17 cellular contexts compared by ENCODE assay signal in genomic region chrX:12958059-12958458, GRCh38. TPM values are rescaled to one million over a fixed set of nuclear protein-coding genes. Genes with fewer than 3 reads are reported as not detected.
DNase-seq lines count a peak whose midpoint lies in the region; ATAC-seq, FAIRE-seq and TF ChIP-seq lines count a peak whose summit lies in the region.
"Had no signal": no experiment of that assay in that cellular context is flagged by ENCODE, and none has a peak within 500 bp of the region (broad histone marks: within the 10 kb centered on the region; RNA-seq: fewer than 3 reads in every experiment).

No MANE protein-coding gene starts in this region.

- H3K9me3 ChIP-seq in astrocyte (ENCODE audit: insufficient read depth, low read depth, low read length) = no peaks in the 10 kb centered on the region
- H3K9me3 ChIP-seq in smooth muscle cell (replicated peaks; ENCODE audit: low read depth) = no peaks in the 10 kb centered on the region

- H3K9me3 Mint-ChIP-seq in activated T-cell treated with anti-CD3 and anti-CD28 coated beads, Interleukin-2, amount 50 U/mL, for 24 hours = peaks cover 2% of the 10 kb centered on the region
- no peaks in the 10 kb centered on the region for H3K9me3 Mint-ChIP-seq in astrocyte (ENCODE audit: unreplicated experiment)
- H3K9me3 Mint-ChIP-seq in stimulated activated memory B cell treated with anti-CD40 and anti-IgM and Interleukin-4, amounts not matched to agents 10 μg/mL and 1 μg/mL and 100 μg/mL, for 72 hours = no peaks in the 10 kb centered on the region
- H3K9me3 Mint-ChIP-seq: type B pancreatic cell had no signal

- H3K27ac ChIP-seq in astrocyte (ENCODE audit: low read depth, low read length) = no peak overlapping the region
- no peak overlapping the region for H3K27ac ChIP-seq in smooth muscle cell (ENCODE audit: low read depth)

- peaks cover 12% of the 10 kb centered on the region for H3F3A ChIP-seq in smooth muscle cell (ENCODE audit: low read depth)

- WGBS in smooth muscle cell (ENCODE audit: low lambda C conversion rate) = 92% methylated on average over 5 of the region's 5 CpGs

- H2AFZ ChIP-seq in astrocyte (ENCODE audit: low read depth, low read length) = no peak overlapping the region
- no peak overlapping the region for H2AFZ ChIP-seq in smooth muscle cell (ENCODE audit: low read depth)

- H4K20me1 ChIP-seq in astrocyte (ENCODE audit: insufficient read depth, low read length) (no peaks in the 10 kb centered on the region), smooth muscle cell (ENCODE audit: low read depth) (no peaks in the 10 kb centered on the region)

- H3K4me2 ChIP-seq in astrocyte (ENCODE audit: low read length) (no peak overlapping the region), smooth muscle cell (no peak overlapping the region)

- H3K4me3 ChIP-seq in astrocyte (ENCODE audit: insufficient read depth, low read depth, low read length) = no peak overlapping the region
- H3K4me3 ChIP-seq in smooth muscle cell = no peak overlapping the region

- FAIRE-seq in astrocyte (lab: Jason Lieb, UNC) = peak; percentile 50
- FAIRE-seq: RCC 7860 had no signal

- peaks cover 79% of the 10 kb centered on the region for H3K4me1 Mint-ChIP-seq in activated T-cell treated with anti-CD3 and anti-CD28 coated beads, Interleukin-2, amount 50 U/mL, for 24 hours (ENCODE audit: low read depth)
- peaks cover 12% of the 10 kb centered on the region for H3K4me1 Mint-ChIP-seq in astrocyte (ENCODE audit: low read depth, unreplicated experiment)
- peaks cover 69% of the 10 kb centered on the region for H3K4me1 Mint-ChIP-seq in stimulated activated memory B cell treated with anti-CD40 and anti-IgM and Interleukin-4, amounts not matched to agents 10 μg/mL and 1 μg/mL and 100 μg/mL, for 72 hours

- H3K9ac ChIP-seq in astrocyte (ENCODE audit: low read length) (no peak overlapping the region), smooth muscle cell (ENCODE audit: low read depth) (no peak overlapping the region)

- peak overlapping the region; percentile 57 for H3K4me3 Mint-ChIP-seq in activated T-cell treated with anti-CD3 and anti-CD28 coated beads, Interleukin-2, amount 50 U/mL, for 24 hours
- no peak overlapping the region for H3K4me3 Mint-ChIP-seq in astrocyte (ENCODE audit: unreplicated experiment)
- H3K4me3 Mint-ChIP-seq in stimulated activated memory B cell treated with anti-CD40 and anti-IgM and Interleukin-4, amounts not matched to agents 10 μg/mL and 1 μg/mL and 100 μg/mL, for 72 hours = peak overlapping the region; percentile 69
- H3K4me3 Mint-ChIP-seq: type B pancreatic cell had no signal

- peak overlapping the region; percentile 95 for H3K27ac Mint-ChIP-seq in activated T-cell treated with anti-CD3 and anti-CD28 coated beads, Interleukin-2, amount 50 U/mL, for 24 hours
- no peak overlapping the region for H3K27ac Mint-ChIP-seq in astrocyte (ENCODE audit: unreplicated experiment)
- H3K27ac Mint-ChIP-seq in stimulated activated memory B cell treated with anti-CD40 and anti-IgM and Interleukin-4, amounts not matched to agents 10 μg/mL and 1 μg/mL and 100 μg/mL, for 72 hours = peak overlapping the region; percentile 97
- H3K27ac Mint-ChIP-seq: type B pancreatic cell had no signal

- ATAC-seq in stimulated activated memory B cell treated with anti-CD40 and anti-IgM and Interleukin-4, amounts not matched to agents 10 μg/mL and 1 μg/mL and 100 μg/mL, for 72 hours = no peak

- peaks cover 19% of the 10 kb centered on the region for H3K27me3 Mint-ChIP-seq in activated T-cell treated with anti-CD3 and anti-CD28 coated beads, Interleukin-2, amount 50 U/mL, for 24 hours
- H3K27me3 Mint-ChIP-seq in astrocyte (ENCODE audit: low read depth, unreplicated experiment) = no peaks in the 10 kb centered on the region
- H3K27me3 Mint-ChIP-seq in stimulated activated memory B cell treated with anti-CD40 and anti-IgM and Interleukin-4, amounts not matched to agents 10 μg/mL and 1 μg/mL and 100 μg/mL, for 72 hours = no peaks in the 10 kb centered on the region
- H3K27me3 Mint-ChIP-seq: type B pancreatic cell had no signal

- H3K36me3 Mint-ChIP-seq in activated T-cell treated with anti-CD3 and anti-CD28 coated beads, Interleukin-2, amount 50 U/mL, for 24 hours (ENCODE audit: low read depth) = no peaks in the 10 kb centered on the region
- H3K36me3 Mint-ChIP-seq in astrocyte (ENCODE audit: low read depth, unreplicated experiment) = no peaks in the 10 kb centered on the region
- H3K36me3 Mint-ChIP-seq in stimulated activated memory B cell treated with anti-CD40 and anti-IgM and Interleukin-4, amounts not matched to agents 10 μg/mL and 1 μg/mL and 100 μg/mL, for 72 hours = no peaks in the 10 kb centered on the region
- H3K36me3 Mint-ChIP-seq: type B pancreatic cell had no signal

- H3K79me2 ChIP-seq in astrocyte (ENCODE audit: insufficient read depth, low read length) = no peaks in the 10 kb centered on the region
- H3K79me2 ChIP-seq in smooth muscle cell (ENCODE audit: low read depth) = no peaks in the 10 kb centered on the region

- TF ChIP-seq CTCF in astrocyte (IDR thresholded peaks at IDR 0.05; ENCODE audit: insufficient read depth, low read depth, low read length) (no peak), smooth muscle cell (IDR thresholded peaks at IDR 0.05; ENCODE audit: borderline replicate concordance, insufficient read depth, poor library complexity, severe bottlenecking) (no peak)

- H3K4me1 ChIP-seq in astrocyte (ENCODE audit: insufficient read depth, low read length) (peaks cover 14% of the 10 kb centered on the region), smooth muscle cell (ENCODE audit: low read depth) (peaks cover 12% of the 10 kb centered on the region)

- no peak for DNase-seq in activated T-cell treated with anti-CD3 and anti-CD28 coated beads, Interleukin-2, amount 50 U/mL, for 24 hours
- DNase-seq in activated T-cell treated with anti-CD3 and anti-CD28 coated beads for 4 hours = no peak
- DNase-seq in NAMALWA (ENCODE audit: low spot score) = peak; percentile 20
- DNase-seq in astrocyte (ENCODE audit: low read depth) = no peak
- no peak for DNase-seq in DMS 273 treated with DMSO at 0.1 percent for 48 hours (lab: John Stamatoyannopoulos, UW)
- no peak for DNase-seq in smooth muscle cell (lab: John Stamatoyannopoulos, UW; ENCODE audit: unreplicated experiment)
- no peak for DNase-seq in dermis blood vessel endothelial cell
- DNase-seq: activated gamma-delta T cell treated with Interleukin-2 at 50 U/mL for 16 hours, cortex of kidney, DMS79 treated with DMSO at 0.1 percent for 48 hours had no signal

- H3K27me3 ChIP-seq in astrocyte (ENCODE audit: insufficient read depth, low read length) = no peaks in the 10 kb centered on the region
- no peaks in the 10 kb centered on the region for H3K27me3 ChIP-seq in smooth muscle cell (ENCODE audit: low read depth)

- H3K36me3 ChIP-seq in astrocyte (ENCODE audit: insufficient read depth, low read length) (no peaks in the 10 kb centered on the region), smooth muscle cell (ENCODE audit: low read depth) (no peaks in the 10 kb centered on the region)

RNA-seq across cellular contexts. Expression of gene TMSB4X, which starts 16.9 kb away (rescaled TPM):
- 3,722 and 4,388 TPM in 2 replicates for total RNA-seq in astrocyte
- total RNA-seq in smooth muscle cell = 9,386 and 9,721 TPM in 2 replicates
- 11,762 and 12,637 TPM in 2 replicates for polyA plus RNA-seq in smooth muscle cell
- 8,354 and 18,147 TPM in 2 replicates for total RNA-seq in dermis blood vessel endothelial cell

RNA-seq across cellular contexts. Expression of gene TLR8, which starts 51.6 kb away (rescaled TPM):
- not detected in 2 replicates for total RNA-seq in astrocyte
- not detected in 2 replicates for total RNA-seq in smooth muscle cell
- polyA plus RNA-seq in smooth muscle cell = not detected in 2 replicates
- not detected in 2 replicates for total RNA-seq in dermis blood vessel endothelial cell
- total RNA-seq: A673, fibroblast of villous mesenchyme, kidney epithelial cell, M059J had no signal
